11 cellular contexts compared by ENCODE assay signal in genomic region chr6:26185004-26185403, GRCh38.
DNase-seq lines count a peak whose midpoint lies in the region; ATAC-seq and FAIRE-seq lines count a peak whose summit lies in the region.
"Had no signal": no experiment of that assay in that cellular context is flagged by ENCODE, and none has a peak within 500 bp of the region (broad histone marks: within the 10 kb centered on the region; RNA-seq: fewer than 3 reads in every experiment).

No MANE protein-coding gene starts in this region.

- H3K4me1 Mint-ChIP-seq in stimulated activated naive CD8-positive, alpha-beta T cell treated with anti-CD3 and anti-CD28 coated beads, Interleukin-15, Interleukin-2, amounts not matched to agents 100 ng/mL and 50 ng/mL, for 24 hours (ENCODE audit: low read depth) = peaks cover 67% of the 10 kb centered on the region
- H3K4me1 Mint-ChIP-seq in activated CD4-positive, alpha-beta memory T cell treated with anti-CD3 and anti-CD28 coated beads, Interleukin-2, amount 10 ng/mL, durations not matched to agents 7 days and 5 days = peaks cover 79% of the 10 kb centered on the region

- H3K4me1 ChIP-seq in iPS-20b (ENCODE audit: insufficient read depth, low read length) (peaks cover 21% of the 10 kb centered on the region; the same call in 1 of the 2 replicates), small intestine (ENCODE audit: control insufficient read depth in 2 of 2, insufficient read depth in 1 of 2, low read depth in 1 of 2, low read length in 1 of 2) (no peaks in the 10 kb centered on the region)

- H3K27ac ChIP-seq in iPS-20b (ENCODE audit: low read length) (peak overlapping the region; percentile 99), small intestine (ENCODE audit: low read depth in 1 of 2, low read length in 1 of 2) (no peak overlapping the region)

- 63 to 81% (median 75%) methylated on average over 2 of the region's 2 CpGs for WGBS in small intestine, 3 donors

- H3K9me3 Mint-ChIP-seq in stimulated activated naive CD8-positive, alpha-beta T cell treated with anti-CD3 and anti-CD28 coated beads, Interleukin-15, Interleukin-2, amounts not matched to agents 100 ng/mL and 50 ng/mL, for 24 hours = no peaks in the 10 kb centered on the region
- no peaks in the 10 kb centered on the region for H3K9me3 Mint-ChIP-seq in activated CD4-positive, alpha-beta memory T cell treated with anti-CD3 and anti-CD28 coated beads, Interleukin-2, amount 10 ng/mL, durations not matched to agents 7 days and 5 days

- peak overlapping the region; percentile 99 for H3K9ac ChIP-seq in iPS-20b (ENCODE audit: low read depth, low read length)

- H3K36me3 Mint-ChIP-seq in stimulated activated naive CD8-positive, alpha-beta T cell treated with anti-CD3 and anti-CD28 coated beads, Interleukin-15, Interleukin-2, amounts not matched to agents 100 ng/mL and 50 ng/mL, for 24 hours (ENCODE audit: low read depth) = no peaks in the 10 kb centered on the region
- H3K36me3 Mint-ChIP-seq in activated CD4-positive, alpha-beta memory T cell treated with anti-CD3 and anti-CD28 coated beads, Interleukin-2, amount 10 ng/mL, durations not matched to agents 7 days and 5 days (ENCODE audit: low read depth) = no peaks in the 10 kb centered on the region

- no peaks in the 10 kb centered on the region for H3K27me3 ChIP-seq in iPS-20b (ENCODE audit: insufficient read depth, low read length)
- H3K27me3 ChIP-seq in small intestine (ENCODE audit: control insufficient read depth in 2 of 2, insufficient read depth in 2 of 2, low read length in 2 of 2) = no peaks in the 10 kb centered on the region
- H3K27me3 ChIP-seq: ascending aorta had no signal

- ATAC-seq in stimulated activated naive CD8-positive, alpha-beta T cell treated with anti-CD3 and anti-CD28 coated beads, Interleukin-15, Interleukin-2, amounts not matched to agents 100 U/mL and 50 U/mL, for 24 hours = no peak
- no peak for ATAC-seq in HG02973 (IDR thresholded peaks at IDR 0.05; ENCODE audit: unreplicated experiment)

- POLR2A ChIA-PET in activated CD4-positive, alpha-beta memory T cell treated with anti-CD3 and anti-CD28 coated beads, Interleukin-2, amount 10 ng/mL, durations not matched to agents 7 days and 5 days (lab: Charles Lee) = interaction anchor here (1.0 to 19.5 kb wide), 11 partner anchors 14 to 153 kb away, joined by 3 to 1293 read pairs (median 110); a partner anchor contains a TSS

- no peaks in the 10 kb centered on the region for H3K27me3 Mint-ChIP-seq in stimulated activated naive CD8-positive, alpha-beta T cell treated with anti-CD3 and anti-CD28 coated beads, Interleukin-15, Interleukin-2, amounts not matched to agents 100 ng/mL and 50 ng/mL, for 24 hours
- no peaks in the 10 kb centered on the region for H3K27me3 Mint-ChIP-seq in activated CD4-positive, alpha-beta memory T cell treated with anti-CD3 and anti-CD28 coated beads, Interleukin-2, amount 10 ng/mL, durations not matched to agents 7 days and 5 days

- CTCF ChIA-PET in activated CD4-positive, alpha-beta memory T cell treated with anti-CD3 and anti-CD28 coated beads, Interleukin-2, amount 10 ng/mL, durations not matched to agents 7 days and 5 days (lab: Charles Lee) = interaction anchor here (2.4 kb wide), 1 partner anchor 26 kb away, joined by 11 read pairs; a partner anchor contains a TSS

- H3K9me3 ChIP-seq in iPS-20b (ENCODE audit: insufficient read depth, low read depth, low read length) (no peaks in the 10 kb centered on the region), small intestine (ENCODE audit: control insufficient read depth, low read depth) (no peaks in the 10 kb centered on the region)
- H3K9me3 ChIP-seq: ascending aorta had no signal

- H3K4me3 ChIP-seq in iPS-20b (ENCODE audit: low read length) (peak overlapping the region; percentile 84; the same call in 1 of the 2 replicates), small intestine (ENCODE audit: low read depth in 1 of 2, low read length in 2 of 2) (no peak overlapping the region)

- H3K4me3 Mint-ChIP-seq in stimulated activated naive CD8-positive, alpha-beta T cell treated with anti-CD3 and anti-CD28 coated beads, Interleukin-15, Interleukin-2, amounts not matched to agents 100 ng/mL and 50 ng/mL, for 24 hours = peak overlapping the region; percentile 90
- peak overlapping the region; percentile 75 for H3K4me3 Mint-ChIP-seq in activated CD4-positive, alpha-beta memory T cell treated with anti-CD3 and anti-CD28 coated beads, Interleukin-2, amount 10 ng/mL, durations not matched to agents 7 days and 5 days

- FAIRE-seq in small intestine (lab: Jason Lieb, UNC) = no peak
- FAIRE-seq: urothelium cell line had no signal

- no peak for DNase-seq in stimulated activated naive CD8-positive, alpha-beta T cell treated with anti-CD3 and anti-CD28 coated beads, Interleukin-15, Interleukin-2, amounts not matched to agents 100 U/mL and 50 U/mL, for 24 hours
- DNase-seq in activated CD4-positive, alpha-beta memory T cell treated with anti-CD3 and anti-CD28 coated beads, Interleukin-2, amount 10 ng/mL, durations not matched to agents 7 days and 5 days = no peak
- DNase-seq in anterior cingulate cortex (lab: John Stamatoyannopoulos, UW) (no peak), small intestine (no peak), DMS 273 (lab: John Stamatoyannopoulos, UW; ENCODE audit: unreplicated experiment) (no peak)
- DNase-seq: KBM-7 had no signal

- H3K36me3 ChIP-seq in iPS-20b (ENCODE audit: insufficient read depth, low read depth, low read length) (no peaks in the 10 kb centered on the region), small intestine (ENCODE audit: control insufficient read depth in 2 of 2, insufficient read depth in 2 of 2, low read length in 2 of 2) (no peaks in the 10 kb centered on the region)
- H3K36me3 ChIP-seq: ascending aorta had no signal

- peak overlapping the region; percentile 94 for H3K27ac Mint-ChIP-seq in stimulated activated naive CD8-positive, alpha-beta T cell treated with anti-CD3 and anti-CD28 coated beads, Interleukin-15, Interleukin-2, amounts not matched to agents 100 ng/mL and 50 ng/mL, for 24 hours
- H3K27ac Mint-ChIP-seq in activated CD4-positive, alpha-beta memory T cell treated with anti-CD3 and anti-CD28 coated beads, Interleukin-2, amount 10 ng/mL, durations not matched to agents 7 days and 5 days = peak overlapping the region; percentile 92
